Comparison of ENCODE assay signal across 22 cellular contexts in the genomic region with DNA sequence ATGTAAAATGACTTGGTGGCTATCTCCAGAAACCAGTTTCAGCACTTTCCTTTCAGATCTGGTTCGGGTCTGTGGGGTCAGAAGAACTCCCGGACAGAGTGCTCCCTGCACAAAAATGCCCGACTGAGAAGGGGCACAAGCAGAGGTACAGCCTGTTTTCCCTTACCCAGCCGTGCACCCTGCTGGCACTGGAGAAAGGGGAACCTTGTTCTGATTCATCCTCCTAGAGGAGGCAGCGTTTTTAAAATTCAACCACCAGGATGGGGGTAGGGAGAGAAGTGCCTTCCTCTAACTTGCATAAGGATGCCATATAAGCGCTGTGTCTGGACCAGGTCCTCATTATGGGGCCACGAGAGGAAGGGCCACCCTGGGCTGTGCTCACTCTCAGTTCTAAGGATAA.
"Had no signal": no experiment of that assay in that cellular context is flagged by ENCODE, and none has a peak within 500 bp of the region (broad histone marks: within the 10 kb centered on the region; RNA-seq: fewer than 3 reads in every experiment).

No MANE protein-coding gene starts in this region.

- DNase-seq: Kasumi-1, MM.1S, NCI-H1092, NCI-H1105 treated with DMSO at 0.1 percent for 48 hours, NCI-H1417 treated with DMSO at 0.1 percent for 48 hours, NCI-H146, NCI-H1694 treated with DMSO at 0.1 percent for 48 hours, NCI-H1930, NCI-H2081, NCI-H2107, NCI-H2227 treated with DMSO at 0.1 percent for 48 hours, NCI-H446, NCI-H510A, NCI-H524 treated with DMSO at 0.1 percent for 48 hours, NCI-H69, NCI-H774, Right ventricle myocardium superior, RPMI8226, SJCRH30, T-helper 2 cell had no signal

- H3K4me3 ChIP-seq: K562, SJCRH30 had no signal

- ATAC-seq: K562, SK-N-SH treated with all-trans-retinoic acid at 6 μM for 48 hours had no signal
